Comparison of ENCODE assay signal across 8 cellular contexts in genomic region chr7:128455556-128456254, GRCh38. TPM values are rescaled to one million over a fixed set of nuclear protein-coding genes. Genes with fewer than 3 reads are reported as not detected.
DNase-seq lines count a peak whose midpoint lies in the region; ATAC-seq and TF ChIP-seq lines count a peak whose summit lies in the region.

Gene HILPDA, plus strand, starts transcription at chr7:128455878. Its CDS starts 1,391 bp downstream, at chr7:128457269.

- H3K9me2 ChIP-seq in PC-3 (replicated peaks; ENCODE audit: low read length), result no peaks in the 10 kb centered on the region

- H3K9ac ChIP-seq in PC-3 (ENCODE audit: low read length), result peak within 1 kb of the TSS; percentile 90
- peak within 1 kb of the TSS; percentile 80 to 88 for H3K9ac ChIP-seq in mucosa of rectum (ENCODE audit: low read depth in 1 of 2, low read length in 2 of 2)

- H3K4me1 ChIP-seq in PC-3 (ENCODE audit: insufficient read depth, low read length), result peaks cover 28% of the 10 kb centered on the region
- H3K4me1 ChIP-seq in mucosa of rectum (ENCODE audit: control insufficient read depth in 2 of 2, insufficient read depth in 2 of 2, low read length in 2 of 2), result peaks cover 19 to 39% of the 10 kb centered on the region in 2 donors

- no peaks in the 10 kb centered on the region for H3F3A ChIP-seq in PC-3 (ENCODE audit: low read length, unreplicated experiment)

- TSS peak; percentile 72 for BruUV-seq in PC-3 (replicated peaks; lab: Mats Ljungman, UMichigan)

- TF ChIP-seq POLR2A in erythroblast (IDR thresholded peaks at IDR 0.05; ENCODE audit: low read length), result peak; percentile 75

- DNase-seq in DMS153 treated with DMSO at 0.1 percent for 48 hours (lab: John Stamatoyannopoulos, UW; ENCODE audit: unreplicated experiment) (peak; percentile 78), PC-3 (peak; percentile 96), erythroblast (lab: John Stamatoyannopoulos, UW) (peak; percentile 92 to 94)
- DNase-seq in Jurkat, Clone E6-1 (ENCODE audit: low read depth, low spot score), result peak; percentile 86
- DNase-seq in activated T-cell treated with anti-CD3 and anti-CD28 coated beads, Interleukin-2, amount 50 U/mL, for 1 hour, result peak; percentile 94
- peak; percentile 78 to 86 for DNase-seq in stimulated activated CD8-positive, alpha-beta memory T cell treated with anti-CD3 and anti-CD28 coated beads, Interleukin-4, amount 100 ng/mL, for 4 hours (ENCODE audit: low read depth in 2 of 2, low spot score in 1 of 2)

- no peak for TF ChIP-seq CTCF in PC-3 (conservative IDR thresholded peaks at IDR 0.05; ENCODE audit: low read depth, low read length)

- peak within 1 kb of the TSS; percentile 94 for H3K4me2 ChIP-seq in PC-3 (ENCODE audit: low read length)

- H3K27ac ChIP-seq in PC-3 (ENCODE audit: low read length) (peak within 1 kb of the TSS; percentile 69), mucosa of rectum (ENCODE audit: low read depth in 2 of 2, low read length in 2 of 2) (peak within 1 kb of the TSS; percentile 79 to 83)

- H3K27me3 ChIP-seq in PC-3 (ENCODE audit: low read length) (no peaks in the 10 kb centered on the region), mucosa of rectum (ENCODE audit: control insufficient read depth in 2 of 2, insufficient read depth in 2 of 2, low read length in 2 of 2) (no peaks in the 10 kb centered on the region)

- H4K20me1 ChIP-seq in PC-3 (ENCODE audit: low read length), result peaks cover 16% of the 10 kb centered on the region

- H3K36me3 ChIP-seq in PC-3 (ENCODE audit: low read depth, low read length) (peaks cover 14% of the 10 kb centered on the region; the same call in 1 of the 2 replicates), mucosa of rectum (ENCODE audit: control insufficient read depth in 2 of 2, insufficient read depth in 2 of 2, low read length in 2 of 2) (peaks cover 1 to 6% of the 10 kb centered on the region in 2 donors)

- peaks cover 46% of the 10 kb centered on the region for H3K79me2 ChIP-seq in PC-3 (ENCODE audit: low read length)

- H3K9me3 ChIP-seq in PC-3 (ENCODE audit: low read length) (no peaks in the 10 kb centered on the region), mucosa of rectum (ENCODE audit: control insufficient read depth in 2 of 2, low read length in 2 of 2) (no peaks in the 10 kb centered on the region)

- intact Hi-C loops in PC-3 (cut with micrococcal nuclease), result no loop called here

- peak; percentile 74 for ATAC-seq in GM21717 (IDR thresholded peaks at IDR 0.05; ENCODE audit: unreplicated experiment)
- peak; percentile 90 for ATAC-seq in PC-3

- H3K4me3 ChIP-seq in Jurkat, Clone E6-1 (ENCODE audit: low read length), result peak within 1 kb of the TSS; percentile 98
- H3K4me3 ChIP-seq in PC-3 (ENCODE audit: low read length) (peak within 1 kb of the TSS; percentile 97), mucosa of rectum (ENCODE audit: low read length in 2 of 2) (peak within 1 kb of the TSS; percentile 80 to 84)

- POLR2A ChIA-PET in PC-3 (lab: Charles Lee; ENCODE audit: unreplicated experiment), result interaction anchor here (0.6 kb wide), 1 partner anchor 407 kb away, joined by 4 read pairs; the partner anchor contains the start of gene ATP6V1F

- H2AFZ ChIP-seq in PC-3 (ENCODE audit: low read length), result peak within 1 kb of the TSS; percentile 90

- CTCF ChIA-PET in PC-3 (lab: Charles Lee), result no interaction called here

RNA-seq across cellular contexts. Expression of gene HILPDA, which starts in this region (rescaled TPM):
- polyA plus RNA-seq in Jurkat, Clone E6-1 (2012; ENCODE audit: insufficient read depth, insufficient read length), result 27.8 TPM
- 25.7 and 29.1 TPM in 2 replicates for total RNA-seq in PC-3 (2014; rRNA removed)

Comparison
In these comparisons a context has a peak if more than half of its experiments do, and no peak if none do; other contexts are left out.
1. Peak in every context shown above with its lines: DNase-seq, ATAC-seq, H3K4me3 ChIP-seq and H3K27ac ChIP-seq.